Comparison of ENCODE assay signal across 1 cellular context in genomic region chr2:133641942-133642341, GRCh38.
TF ChIP-seq lines count a peak whose summit lies in the region.

No MANE protein-coding gene starts in this region.

TF ChIP-seq in GM23338, 12 proteins besides CTCF, POLR2A, EP300 and RAD21:
- TF ChIP-seq ZNF462 (CRISPR knock-in tag; IDR thresholded peaks at IDR 0.05): no peak
- TF ChIP-seq ZNF331 (CRISPR knock-in tag; IDR thresholded peaks at IDR 0.05; ENCODE audit: low read depth): no peak
- TF ChIP-seq, protein P1, sequence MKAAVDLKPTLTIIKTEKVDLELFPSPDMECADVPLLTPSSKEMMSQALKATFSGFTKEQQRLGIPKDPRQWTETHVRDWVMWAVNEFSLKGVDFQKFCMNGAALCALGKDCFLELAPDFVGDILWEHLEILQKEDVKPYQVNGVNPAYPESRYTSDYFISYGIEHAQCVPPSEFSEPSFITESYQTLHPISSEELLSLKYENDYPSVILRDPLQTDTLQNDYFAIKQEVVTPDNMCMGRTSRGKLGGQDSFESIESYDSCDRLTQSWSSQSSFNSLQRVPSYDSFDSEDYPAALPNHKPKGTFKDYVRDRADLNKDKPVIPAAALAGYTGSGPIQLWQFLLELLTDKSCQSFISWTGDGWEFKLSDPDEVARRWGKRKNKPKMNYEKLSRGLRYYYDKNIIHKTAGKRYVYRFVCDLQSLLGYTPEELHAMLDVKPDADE (IDR thresholded peaks at IDR 0.05): no peak
- TF ChIP-seq, protein P2, sequence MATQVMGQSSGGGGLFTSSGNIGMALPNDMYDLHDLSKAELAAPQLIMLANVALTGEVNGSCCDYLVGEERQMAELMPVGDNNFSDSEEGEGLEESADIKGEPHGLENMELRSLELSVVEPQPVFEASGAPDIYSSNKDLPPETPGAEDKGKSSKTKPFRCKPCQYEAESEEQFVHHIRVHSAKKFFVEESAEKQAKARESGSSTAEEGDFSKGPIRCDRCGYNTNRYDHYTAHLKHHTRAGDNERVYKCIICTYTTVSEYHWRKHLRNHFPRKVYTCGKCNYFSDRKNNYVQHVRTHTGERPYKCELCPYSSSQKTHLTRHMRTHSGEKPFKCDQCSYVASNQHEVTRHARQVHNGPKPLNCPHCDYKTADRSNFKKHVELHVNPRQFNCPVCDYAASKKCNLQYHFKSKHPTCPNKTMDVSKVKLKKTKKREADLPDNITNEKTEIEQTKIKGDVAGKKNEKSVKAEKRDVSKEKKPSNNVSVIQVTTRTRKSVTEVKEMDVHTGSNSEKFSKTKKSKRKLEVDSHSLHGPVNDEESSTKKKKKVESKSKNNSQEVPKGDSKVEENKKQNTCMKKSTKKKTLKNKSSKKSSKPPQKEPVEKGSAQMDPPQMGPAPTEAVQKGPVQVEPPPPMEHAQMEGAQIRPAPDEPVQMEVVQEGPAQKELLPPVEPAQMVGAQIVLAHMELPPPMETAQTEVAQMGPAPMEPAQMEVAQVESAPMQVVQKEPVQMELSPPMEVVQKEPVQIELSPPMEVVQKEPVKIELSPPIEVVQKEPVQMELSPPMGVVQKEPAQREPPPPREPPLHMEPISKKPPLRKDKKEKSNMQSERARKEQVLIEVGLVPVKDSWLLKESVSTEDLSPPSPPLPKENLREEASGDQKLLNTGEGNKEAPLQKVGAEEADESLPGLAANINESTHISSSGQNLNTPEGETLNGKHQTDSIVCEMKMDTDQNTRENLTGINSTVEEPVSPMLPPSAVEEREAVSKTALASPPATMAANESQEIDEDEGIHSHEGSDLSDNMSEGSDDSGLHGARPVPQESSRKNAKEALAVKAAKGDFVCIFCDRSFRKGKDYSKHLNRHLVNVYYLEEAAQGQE (IDR thresholded peaks at IDR 0.05; ENCODE audit: unreplicated experiment): no peak
- TF ChIP-seq CREB1 (CRISPR knock-in tag; IDR thresholded peaks at IDR 0.05; ENCODE audit: low read depth): no peak
- TF ChIP-seq NANOG (IDR thresholded peaks at IDR 0.05; ENCODE audit: borderline replicate concordance): no peak
- no peak for TF ChIP-seq STAT1 (IDR thresholded peaks at IDR 0.05; ENCODE audit: unreplicated experiment)
